Comparison of ENCODE assay signal across 16 cellular contexts in the genomic region with DNA sequence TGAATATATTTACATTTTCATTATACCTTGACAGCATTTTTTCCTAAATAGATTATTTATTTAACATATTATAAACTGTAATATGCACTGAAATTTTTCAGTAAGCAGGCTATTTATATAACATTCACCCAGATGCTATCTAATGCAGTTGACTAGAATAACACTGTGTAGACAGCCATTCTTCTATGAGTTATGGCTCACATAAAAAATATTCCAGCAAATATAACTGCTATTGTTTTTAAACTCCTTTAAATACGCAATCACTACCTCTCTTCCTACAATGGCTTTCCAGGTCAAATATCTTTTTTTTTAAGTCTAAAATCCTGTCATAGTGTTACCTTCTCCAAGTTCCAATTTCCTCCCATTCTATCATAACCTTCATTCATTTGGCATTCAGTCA. TPM values are rescaled to one million over a fixed set of nuclear protein-coding genes. Genes with fewer than 3 reads are reported as not detected.
DNase-seq lines count a peak whose midpoint lies in the region; ATAC-seq and TF ChIP-seq lines count a peak whose summit lies in the region.
"Had no signal": no experiment of that assay in that cellular context is flagged by ENCODE, and none has a peak within 500 bp of the region (broad histone marks: within the 10 kb centered on the region; RNA-seq: fewer than 3 reads in every experiment).

No MANE protein-coding gene starts in this region.

- H3K4me1 Mint-ChIP-seq in activated CD4-positive, alpha-beta T cell treated with anti-CD3 and anti-CD28 coated beads for 36 hours, result peaks cover 69% of the 10 kb centered on the region
- H3K4me1 Mint-ChIP-seq in CD4-positive, alpha-beta T cell (ENCODE audit: low read depth), result peaks cover 84% of the 10 kb centered on the region
- peaks cover 35% of the 10 kb centered on the region for H3K4me1 Mint-ChIP-seq in T-helper 17 cell
- H3K4me1 Mint-ChIP-seq in memory B cell, result peaks cover 24% of the 10 kb centered on the region

- CTCF ChIA-PET in activated CD4-positive, alpha-beta T cell treated with anti-CD3 and anti-CD28 coated beads for 36 hours (lab: Charles Lee), result interaction anchor here (1.0 kb wide), 1 partner anchor 18 kb away, joined by 3 read pairs; no protein-coding TSS in a partner anchor
- CTCF ChIA-PET in CD4-positive, alpha-beta T cell (lab: Charles Lee), result no interaction called here

- no peaks in the 10 kb centered on the region for H3K9me3 Mint-ChIP-seq in activated CD4-positive, alpha-beta T cell treated with anti-CD3 and anti-CD28 coated beads for 36 hours (ENCODE audit: low read depth)
- H3K9me3 Mint-ChIP-seq in CD4-positive, alpha-beta T cell, result peaks cover 2% of the 10 kb centered on the region
- H3K9me3 Mint-ChIP-seq in memory B cell, result no peaks in the 10 kb centered on the region

- H3K27ac Mint-ChIP-seq in activated CD4-positive, alpha-beta T cell treated with anti-CD3 and anti-CD28 coated beads for 36 hours, result peak overlapping the region; percentile 58
- H3K27ac Mint-ChIP-seq in CD4-positive, alpha-beta T cell, result peak overlapping the region; percentile 88
- peak overlapping the region; percentile 90 for H3K27ac Mint-ChIP-seq in T-helper 17 cell
- H3K27ac Mint-ChIP-seq in memory B cell, result peak overlapping the region; percentile 75
- H3K27ac Mint-ChIP-seq: HFFc6 had no signal

- POLR2A ChIA-PET in activated CD4-positive, alpha-beta T cell treated with anti-CD3 and anti-CD28 coated beads for 36 hours (lab: Charles Lee), result no interaction called here
- POLR2A ChIA-PET in CD4-positive, alpha-beta T cell (lab: Charles Lee), result interaction anchor here (5.9 kb wide), 1 partner anchor 22 kb away, joined by 244 read pairs; the partner anchor contains the start of gene TPK1

- peaks cover 18% of the 10 kb centered on the region for H3K36me3 Mint-ChIP-seq in activated CD4-positive, alpha-beta T cell treated with anti-CD3 and anti-CD28 coated beads for 36 hours (ENCODE audit: low read depth)
- H3K36me3 Mint-ChIP-seq in CD4-positive, alpha-beta T cell (ENCODE audit: low read depth), result peaks cover 6% of the 10 kb centered on the region
- H3K36me3 Mint-ChIP-seq in T-helper 17 cell (ENCODE audit: low read depth) (no peaks in the 10 kb centered on the region), memory B cell (peaks cover 5% of the 10 kb centered on the region)

- no peak overlapping the region for H3K4me3 Mint-ChIP-seq in activated CD4-positive, alpha-beta T cell treated with anti-CD3 and anti-CD28 coated beads for 36 hours
- H3K4me3 Mint-ChIP-seq in CD4-positive, alpha-beta T cell, result no peak overlapping the region
- no peak overlapping the region for H3K4me3 Mint-ChIP-seq in T-helper 17 cell
- no peak overlapping the region for H3K4me3 Mint-ChIP-seq in memory B cell
- H3K4me3 Mint-ChIP-seq: HFFc6 had no signal

- no peaks in the 10 kb centered on the region for H3K27me3 ChIP-seq in CD4-positive, alpha-beta T cell (ENCODE audit: control insufficient read depth, insufficient read depth, low read length)
- H3K27me3 ChIP-seq: BLaER1 had no signal

- TF ChIP-seq CTCF in CD4-positive, alpha-beta T cell (IDR thresholded peaks at IDR 0.05), result no peak

- no peak overlapping the region for H3K27ac ChIP-seq in CD4-positive, alpha-beta T cell (ENCODE audit: low read depth, low read length)
- H3K27ac ChIP-seq: 22Rv1, BLaER1 had no signal

- H3K27me3 Mint-ChIP-seq in activated CD4-positive, alpha-beta T cell treated with anti-CD3 and anti-CD28 coated beads for 36 hours, result no peaks in the 10 kb centered on the region
- no peaks in the 10 kb centered on the region for H3K27me3 Mint-ChIP-seq in CD4-positive, alpha-beta T cell
- H3K27me3 Mint-ChIP-seq in T-helper 17 cell (no peaks in the 10 kb centered on the region), memory B cell (no peaks in the 10 kb centered on the region)

- no peak for ATAC-seq in activated CD4-positive, alpha-beta T cell treated with anti-CD3 and anti-CD28 coated beads for 36 hours
- ATAC-seq in CD4-positive, alpha-beta T cell (ENCODE audit: poor library complexity), result no peak
- ATAC-seq in T-helper 17 cell, result no peak
- ATAC-seq in memory B cell (ENCODE audit: low read depth), result no peak

- no peak for DNase-seq in activated CD4-positive, alpha-beta T cell treated with anti-CD3 and anti-CD28 coated beads for 36 hours
- DNase-seq in activated CD4-positive, alpha-beta T cell treated with anti-CD3 and anti-CD28 coated beads for 48 hours, result no peak
- DNase-seq in CD4-positive, alpha-beta T cell, result no peak
- no peak for DNase-seq in T-helper 17 cell
- DNase-seq in memory B cell (ENCODE audit: low spot score in 2 of 2), result no peak
- no peak for DNase-seq in central memory CD4-positive, alpha-beta T cell
- no peak for DNase-seq in retina
- DNase-seq in SKM-1 (lab: John Stamatoyannopoulos, UW; ENCODE audit: unreplicated experiment), result no peak
- DNase-seq: AML-193, Caco-2, DND-41, GDM1, HCEC 1CT, HFFc6 had no signal

- intact Hi-C loops in activated CD4-positive, alpha-beta T cell treated with anti-CD3 and anti-CD28 coated beads for 36 hours (cut with DNase I, micrococcal nuclease), result no loop called here
- intact Hi-C loops in CD4-positive, alpha-beta T cell (cut with DNase I, micrococcal nuclease), result no loop called here

- no peaks in the 10 kb centered on the region for H3K9me3 ChIP-seq in CD4-positive, alpha-beta T cell (ENCODE audit: control insufficient read depth, low read length)
- H3K9me3 ChIP-seq in T-helper 17 cell (ENCODE audit: control insufficient read depth, low read length, poor library complexity, severe bottlenecking), result no peaks in the 10 kb centered on the region
- H3K9me3 ChIP-seq: BLaER1, Caco-2 had no signal

RNA-seq across cellular contexts. Expression of gene TPK1, which starts 21.5 kb away (rescaled TPM):
- total RNA-seq in activated CD4-positive, alpha-beta T cell treated with anti-CD3 and anti-CD28 coated beads for 36 hours, result 10 to 100 TPM; 16.5 to 16.6 TPM
- 10 to 100 TPM; 17.1 to 17.8 TPM for total RNA-seq in CD4-positive, alpha-beta T cell
- 10 to 100 TPM; 20.3 to 21.7 TPM for total RNA-seq in T-helper 17 cell
